17 cellular contexts compared by ENCODE assay signal in the genomic region with DNA sequence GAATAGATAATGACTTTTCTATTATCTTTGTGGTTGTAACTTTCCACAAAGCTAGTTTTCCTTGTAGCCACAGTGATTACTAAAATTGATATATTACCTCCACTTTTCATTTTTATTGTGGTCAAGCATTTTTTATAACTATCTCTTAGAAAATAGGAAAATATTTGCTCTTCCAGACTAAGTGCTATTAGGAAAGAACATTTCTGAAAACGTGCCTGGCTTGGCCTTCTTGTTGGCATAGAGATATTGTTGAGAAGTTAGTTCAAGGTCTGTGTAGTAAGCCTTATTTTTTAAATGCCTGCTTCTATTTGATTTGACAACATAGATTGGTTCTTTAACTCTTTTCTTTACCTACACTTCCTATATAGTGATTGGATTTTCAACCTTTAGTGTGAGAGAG.
A peak's percentile ranks its signal among the peaks of the same experiment; 100 is the strongest.
DNase-seq lines count a peak whose midpoint lies in the region; ATAC-seq and TF ChIP-seq lines count a peak whose summit lies in the region.
"Had no signal": no experiment of that assay in that cellular context is flagged by ENCODE, and none has a peak within 500 bp of the region (broad histone marks: within the 10 kb centered on the region; RNA-seq: fewer than 3 reads in every experiment).

No MANE protein-coding gene starts in this region.

- peak overlapping the region; percentile 19 to 67 for H3K9ac ChIP-seq in liver (ENCODE audit: low read depth in 1 of 2, low read length in 2 of 2)
- no peak overlapping the region for H3K9ac ChIP-seq in PC-3 (ENCODE audit: low read length)

- H3K27me3 ChIP-seq in liver (ENCODE audit: control insufficient read depth in 4 of 4, insufficient read depth in 4 of 4, low read length in 3 of 4) (no peaks in the 10 kb centered on the region), PC-3 (ENCODE audit: low read length) (no peaks in the 10 kb centered on the region)

- H3F3A ChIP-seq in PC-3 (ENCODE audit: low read length, unreplicated experiment): no peaks in the 10 kb centered on the region

- no peaks in the 10 kb centered on the region for H4K20me1 ChIP-seq in PC-3 (ENCODE audit: low read length)

- H3K9me3 ChIP-seq in liver (ENCODE audit: control insufficient read depth in 4 of 4, low read length in 3 of 4) (no peaks in the 10 kb centered on the region), PC-3 (ENCODE audit: low read length) (no peaks in the 10 kb centered on the region)

- BruUV-seq in PC-3 (replicated peaks; lab: Mats Ljungman, UMichigan): no TSS peak

- H3K27ac ChIP-seq in liver (ENCODE audit: low read depth in 1 of 2, low read length in 2 of 2) (peak overlapping the region; percentile 69 to 72), PC-3 (ENCODE audit: low read length) (no peak overlapping the region)

- H3K36me3 Mint-ChIP-seq in activated T-cell treated with anti-CD3 and anti-CD28 coated beads, Interleukin-2, amount 50 U/mL, for 24 hours (ENCODE audit: low read depth): peaks cover 50% of the 10 kb centered on the region
- peaks cover 60% of the 10 kb centered on the region for H3K36me3 Mint-ChIP-seq in activated T-helper 2 cell treated with anti-CD3 and anti-CD28 coated beads, Interferon-gamma antibody, Interleukin-2, Interleukin-4, amounts not matched to agents 10 μg/mL and 5 μg/mL and 100 μg/mL, durations not matched to agents 14 hours and 24 hours and 36 hours (ENCODE audit: low read depth)

- no peaks in the 10 kb centered on the region for H3K79me2 ChIP-seq in PC-3 (ENCODE audit: low read length)

- peak overlapping the region; percentile 45 to 50 (median 49) for H3K4me3 ChIP-seq in liver (ENCODE audit: low read depth in 1 of 3, low read length in 3 of 3)
- no peak overlapping the region for H3K4me3 ChIP-seq in PC-3 (ENCODE audit: low read length)
- H3K4me3 ChIP-seq: GM23338, K562 had no signal

- H3K27me3 Mint-ChIP-seq in activated T-cell treated with anti-CD3 and anti-CD28 coated beads, Interleukin-2, amount 50 U/mL, for 24 hours: no peaks in the 10 kb centered on the region
- H3K27me3 Mint-ChIP-seq in activated T-helper 2 cell treated with anti-CD3 and anti-CD28 coated beads, Interferon-gamma antibody, Interleukin-2, Interleukin-4, amounts not matched to agents 10 μg/mL and 5 μg/mL and 100 μg/mL, durations not matched to agents 14 hours and 24 hours and 36 hours (ENCODE audit: low read depth): no peaks in the 10 kb centered on the region
- H3K27me3 Mint-ChIP-seq: CD4-positive, alpha-beta T cell had no signal

- no peak overlapping the region for H2AFZ ChIP-seq in PC-3 (ENCODE audit: low read length)
- H2AFZ ChIP-seq: GM23338 had no signal

- no peaks in the 10 kb centered on the region for H3K9me2 ChIP-seq in PC-3 (replicated peaks; ENCODE audit: low read length)

- no peak overlapping the region for H3K4me3 Mint-ChIP-seq in activated T-cell treated with anti-CD3 and anti-CD28 coated beads, Interleukin-2, amount 50 U/mL, for 24 hours
- H3K4me3 Mint-ChIP-seq in activated T-helper 2 cell treated with anti-CD3 and anti-CD28 coated beads, Interferon-gamma antibody, Interleukin-2, Interleukin-4, amounts not matched to agents 10 μg/mL and 5 μg/mL and 100 μg/mL, durations not matched to agents 14 hours and 24 hours and 36 hours (ENCODE audit: low read depth): no peak overlapping the region
- H3K4me3 Mint-ChIP-seq: CD4-positive, alpha-beta T cell; GM23338 had no signal

- peaks cover 3 to 60% (median 36%) of the 10 kb centered on the region in 4 donors for H3K4me1 ChIP-seq in liver (ENCODE audit: control insufficient read depth in 4 of 4, insufficient read depth in 4 of 4, low read length in 3 of 4)
- no peaks in the 10 kb centered on the region for H3K4me1 ChIP-seq in PC-3 (ENCODE audit: insufficient read depth, low read length)

- no peak for ATAC-seq in PC-3
- ATAC-seq: GM23338, K562 had no signal

- WGBS in liver: 20% methylated on average over 1 of the region's 1 CpG

- DNase-seq in activated T-cell treated with anti-CD3 and anti-CD28 coated beads, Interleukin-2, amount 50 U/mL, for 24 hours: no peak
- DNase-seq in activated T-cell treated with anti-CD3 and anti-CD28 coated beads, Interleukin-2, amount 50 U/mL, for 48 hours: no peak
- no peak for DNase-seq in activated T-helper 2 cell treated with anti-CD3 and anti-CD28 coated beads, Interferon-gamma antibody, Interleukin-2, Interleukin-4, amounts not matched to agents 10 μg/mL and 5 μg/mL and 100 μg/mL, durations not matched to agents 14 hours and 24 hours and 36 hours (ENCODE audit: low spot score)
- DNase-seq in H4 (ENCODE audit: low spot score) (no peak), PC-3 (no peak)
- no peak for DNase-seq in effector CD4-positive, alpha-beta T cell
- DNase-seq: AML-193; CD4-positive, alpha-beta T cell; GF-D8; NCI-H1694; NCI-H2107; NCI-H345; NCI-H526 treated with DMSO at 0.1 percent for 48 hours; NK-92 treated with Interleukin-12 subunit alpha and Interleukin-12 subunit beta, amount 100 ng/mL, for 24 hours had no signal

- POLR2A ChIA-PET in PC-3 (lab: Charles Lee; ENCODE audit: unreplicated experiment): no interaction called here

- H3K4me1 Mint-ChIP-seq in activated T-cell treated with anti-CD3 and anti-CD28 coated beads, Interleukin-2, amount 50 U/mL, for 24 hours (ENCODE audit: low read depth): peaks cover 64% of the 10 kb centered on the region
- H3K4me1 Mint-ChIP-seq in activated T-helper 2 cell treated with anti-CD3 and anti-CD28 coated beads, Interferon-gamma antibody, Interleukin-2, Interleukin-4, amounts not matched to agents 10 μg/mL and 5 μg/mL and 100 μg/mL, durations not matched to agents 14 hours and 24 hours and 36 hours (ENCODE audit: low read depth): peaks cover 68% of the 10 kb centered on the region

- no peak overlapping the region for H3K4me2 ChIP-seq in PC-3 (ENCODE audit: low read length)
- H3K4me2 ChIP-seq: GM23338 had no signal

- H3K9me3 Mint-ChIP-seq in activated T-cell treated with anti-CD3 and anti-CD28 coated beads, Interleukin-2, amount 50 U/mL, for 24 hours: peaks cover 5% of the 10 kb centered on the region
- H3K9me3 Mint-ChIP-seq in activated T-helper 2 cell treated with anti-CD3 and anti-CD28 coated beads, Interferon-gamma antibody, Interleukin-2, Interleukin-4, amounts not matched to agents 10 μg/mL and 5 μg/mL and 100 μg/mL, durations not matched to agents 14 hours and 24 hours and 36 hours: peaks cover 10% of the 10 kb centered on the region
- H3K9me3 Mint-ChIP-seq: CD4-positive, alpha-beta T cell; GM23338 had no signal

- H3K27ac Mint-ChIP-seq in activated T-cell treated with anti-CD3 and anti-CD28 coated beads, Interleukin-2, amount 50 U/mL, for 24 hours: peak overlapping the region; percentile 97
- peak overlapping the region; percentile 97 for H3K27ac Mint-ChIP-seq in activated T-helper 2 cell treated with anti-CD3 and anti-CD28 coated beads, Interferon-gamma antibody, Interleukin-2, Interleukin-4, amounts not matched to agents 10 μg/mL and 5 μg/mL and 100 μg/mL, durations not matched to agents 14 hours and 24 hours and 36 hours
- H3K27ac Mint-ChIP-seq: CD4-positive, alpha-beta T cell; GM23338 had no signal

- H3K36me3 ChIP-seq in liver (ENCODE audit: control insufficient read depth in 4 of 4, insufficient read depth in 3 of 4, low read depth in 1 of 4, low read length in 3 of 4) (peaks cover 0 to 6% (median 0%) of the 10 kb centered on the region in 4 donors), PC-3 (ENCODE audit: low read depth, low read length) (no peaks in the 10 kb centered on the region)

- intact Hi-C loops in activated T-helper 2 cell treated with anti-CD3 and anti-CD28 coated beads, Interferon-gamma antibody, Interleukin-2, Interleukin-4, amounts not matched to agents 10 μg/mL and 5 μg/mL and 100 μg/mL, durations not matched to agents 14 hours and 24 hours and 36 hours (cut with micrococcal nuclease): loop anchor here (5.0 kb wide), 1 partner anchor 1308 kb away; no protein-coding TSS in a partner anchor
- intact Hi-C loops in PC-3 (cut with micrococcal nuclease): no loop called here

- TF ChIP-seq RAD21 in liver (IDR thresholded peaks at IDR 0.05): no peak

- CTCF ChIA-PET in PC-3 (lab: Charles Lee): no interaction called here

- TF ChIP-seq CTCF in liver (IDR thresholded peaks at IDR 0.05; ENCODE audit: low read depth, low read length, missing input control): no peak
- TF ChIP-seq CTCF in PC-3 (conservative IDR thresholded peaks at IDR 0.05; ENCODE audit: low read depth, low read length): no peak

TF ChIP-seq in liver, 16 proteins besides CTCF, POLR2A, EP300 and RAD21 (continues in another document):
- TF ChIP-seq, protein P1, sequence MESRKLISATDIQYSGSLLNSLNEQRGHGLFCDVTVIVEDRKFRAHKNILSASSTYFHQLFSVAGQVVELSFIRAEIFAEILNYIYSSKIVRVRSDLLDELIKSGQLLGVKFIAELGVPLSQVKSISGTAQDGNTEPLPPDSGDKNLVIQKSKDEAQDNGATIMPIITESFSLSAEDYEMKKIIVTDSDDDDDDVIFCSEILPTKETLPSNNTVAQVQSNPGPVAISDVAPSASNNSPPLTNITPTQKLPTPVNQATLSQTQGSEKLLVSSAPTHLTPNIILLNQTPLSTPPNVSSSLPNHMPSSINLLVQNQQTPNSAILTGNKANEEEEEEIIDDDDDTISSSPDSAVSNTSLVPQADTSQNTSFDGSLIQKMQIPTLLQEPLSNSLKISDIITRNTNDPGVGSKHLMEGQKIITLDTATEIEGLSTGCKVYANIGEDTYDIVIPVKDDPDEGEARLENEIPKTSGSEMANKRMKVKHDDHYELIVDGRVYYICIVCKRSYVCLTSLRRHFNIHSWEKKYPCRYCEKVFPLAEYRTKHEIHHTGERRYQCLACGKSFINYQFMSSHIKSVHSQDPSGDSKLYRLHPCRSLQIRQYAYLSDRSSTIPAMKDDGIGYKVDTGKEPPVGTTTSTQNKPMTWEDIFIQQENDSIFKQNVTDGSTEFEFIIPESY (IDR thresholded peaks at IDR 0.05): no peak
- TF ChIP-seq TAF1 (conservative IDR thresholded peaks at IDR 0.05): no peak
- TF ChIP-seq HNF4A (conservative IDR thresholded peaks at IDR 0.05): no peak
- TF ChIP-seq SP1 (IDR thresholded peaks at IDR 0.05): no peak
- no peak for TF ChIP-seq JUND (IDR thresholded peaks at IDR 0.05)
- TF ChIP-seq, protein P2, sequence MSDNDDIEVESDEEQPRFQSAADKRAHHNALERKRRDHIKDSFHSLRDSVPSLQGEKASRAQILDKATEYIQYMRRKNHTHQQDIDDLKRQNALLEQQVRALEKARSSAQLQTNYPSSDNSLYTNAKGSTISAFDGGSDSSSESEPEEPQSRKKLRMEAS (IDR thresholded peaks at IDR 0.05): no peak
- no peak for TF ChIP-seq EGR1 (IDR thresholded peaks at IDR 0.05; ENCODE audit: low read depth in 2 of 2)
